2 cellular contexts compared by ENCODE assay signal in genomic region chr6:80356000-80356399, GRCh38.
TF ChIP-seq lines count a peak whose summit lies in the region.

No MANE protein-coding gene starts in this region.

TF ChIP-seq in GM23338, 12 proteins besides CTCF, POLR2A, EP300 and RAD21 (continued from another document):
- TF ChIP-seq ETS1 (IDR thresholded peaks at IDR 0.05) (no peak), POLR2AphosphoS5 (IDR thresholded peaks at IDR 0.05; ENCODE audit: low read depth) (no peak), EZH2 (IDR thresholded peaks at IDR 0.05; ENCODE audit: low read depth, unreplicated experiment) (no peak), ZNF114 (CRISPR knock-in tag; IDR thresholded peaks at IDR 0.05) (no peak), REST (IDR thresholded peaks at IDR 0.05; ENCODE audit: unreplicated experiment) (no peak)
- TF ChIP-seq, protein P1, sequence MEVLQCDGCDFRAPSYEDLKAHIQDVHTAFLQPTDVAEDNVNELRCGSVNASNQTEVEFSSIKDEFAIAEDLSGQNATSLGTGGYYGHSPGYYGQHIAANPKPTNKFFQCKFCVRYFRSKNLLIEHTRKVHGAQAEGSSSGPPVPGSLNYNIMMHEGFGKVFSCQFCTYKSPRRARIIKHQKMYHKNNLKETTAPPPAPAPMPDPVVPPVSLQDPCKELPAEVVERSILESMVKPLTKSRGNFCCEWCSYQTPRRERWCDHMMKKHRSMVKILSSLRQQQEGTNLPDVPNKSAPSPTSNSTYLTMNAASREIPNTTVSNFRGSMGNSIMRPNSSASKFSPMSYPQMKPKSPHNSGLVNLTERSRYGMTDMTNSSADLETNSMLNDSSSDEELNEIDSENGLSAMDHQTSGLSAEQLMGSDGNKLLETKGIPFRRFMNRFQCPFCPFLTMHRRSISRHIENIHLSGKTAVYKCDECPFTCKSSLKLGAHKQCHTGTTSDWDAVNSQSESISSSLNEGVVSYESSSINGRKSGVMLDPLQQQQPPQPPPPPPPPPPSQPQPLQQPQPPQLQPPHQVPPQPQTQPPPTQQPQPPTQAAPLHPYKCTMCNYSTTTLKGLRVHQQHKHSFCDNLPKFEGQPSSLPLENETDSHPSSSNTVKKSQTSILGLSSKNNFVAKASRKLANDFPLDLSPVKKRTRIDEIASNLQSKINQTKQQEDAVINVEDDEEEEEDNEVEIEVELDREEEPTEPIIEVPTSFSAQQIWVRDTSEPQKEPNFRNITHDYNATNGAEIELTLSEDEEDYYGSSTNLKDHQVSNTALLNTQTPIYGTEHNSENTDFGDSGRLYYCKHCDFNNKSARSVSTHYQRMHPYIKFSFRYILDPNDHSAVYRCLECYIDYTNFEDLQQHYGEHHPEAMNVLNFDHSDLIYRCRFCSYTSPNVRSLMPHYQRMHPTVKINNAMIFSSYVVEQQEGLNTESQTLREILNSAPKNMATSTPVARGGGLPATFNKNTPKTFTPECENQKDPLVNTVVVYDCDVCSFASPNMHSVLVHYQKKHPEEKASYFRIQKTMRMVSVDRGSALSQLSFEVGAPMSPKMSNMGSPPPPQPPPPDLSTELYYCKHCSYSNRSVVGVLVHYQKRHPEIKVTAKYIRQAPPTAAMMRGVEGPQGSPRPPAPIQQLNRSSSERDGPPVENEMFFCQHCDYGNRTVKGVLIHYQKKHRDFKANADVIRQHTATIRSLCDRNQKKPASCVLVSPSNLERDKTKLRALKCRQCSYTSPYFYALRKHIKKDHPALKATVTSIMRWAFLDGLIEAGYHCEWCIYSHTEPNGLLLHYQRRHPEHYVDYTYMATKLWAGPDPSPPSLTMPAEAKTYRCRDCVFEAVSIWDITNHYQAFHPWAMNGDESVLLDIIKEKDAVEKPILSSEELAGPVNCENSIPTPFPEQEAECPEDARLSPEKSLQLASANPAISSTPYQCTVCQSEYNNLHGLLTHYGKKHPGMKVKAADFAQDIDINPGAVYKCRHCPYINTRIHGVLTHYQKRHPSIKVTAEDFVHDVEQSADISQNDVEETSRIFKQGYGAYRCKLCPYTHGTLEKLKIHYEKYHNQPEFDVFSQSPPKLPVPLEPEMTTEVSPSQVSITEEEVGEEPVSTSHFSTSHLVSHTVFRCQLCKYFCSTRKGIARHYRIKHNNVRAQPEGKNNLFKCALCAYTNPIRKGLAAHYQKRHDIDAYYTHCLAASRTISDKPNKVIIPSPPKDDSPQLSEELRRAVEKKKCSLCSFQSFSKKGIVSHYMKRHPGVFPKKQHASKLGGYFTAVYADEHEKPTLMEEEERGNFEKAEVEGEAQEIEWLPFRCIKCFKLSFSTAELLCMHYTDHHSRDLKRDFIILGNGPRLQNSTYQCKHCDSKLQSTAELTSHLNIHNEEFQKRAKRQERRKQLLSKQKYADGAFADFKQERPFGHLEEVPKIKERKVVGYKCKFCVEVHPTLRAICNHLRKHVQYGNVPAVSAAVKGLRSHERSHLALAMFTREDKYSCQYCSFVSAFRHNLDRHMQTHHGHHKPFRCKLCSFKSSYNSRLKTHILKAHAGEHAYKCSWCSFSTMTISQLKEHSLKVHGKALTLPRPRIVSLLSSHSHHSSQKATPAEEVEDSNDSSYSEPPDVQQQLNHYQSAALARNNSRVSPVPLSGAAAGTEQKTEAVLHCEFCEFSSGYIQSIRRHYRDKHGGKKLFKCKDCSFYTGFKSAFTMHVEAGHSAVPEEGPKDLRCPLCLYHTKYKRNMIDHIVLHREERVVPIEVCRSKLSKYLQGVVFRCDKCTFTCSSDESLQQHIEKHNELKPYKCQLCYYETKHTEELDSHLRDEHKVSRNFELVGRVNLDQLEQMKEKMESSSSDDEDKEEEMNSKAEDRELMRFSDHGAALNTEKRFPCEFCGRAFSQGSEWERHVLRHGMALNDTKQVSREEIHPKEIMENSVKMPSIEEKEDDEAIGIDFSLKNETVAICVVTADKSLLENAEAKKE (CRISPR knock-in tag; IDR thresholded peaks at IDR 0.05) = no peak
TF ChIP-seq in GM23338: peak in this region for 0.

TF ChIP-seq in WTC11, 78 proteins besides CTCF, POLR2A, EP300 and RAD21 (continued from another document):
- TF ChIP-seq ARID4B (CRISPR knock-in tag; IDR thresholded peaks at IDR 0.05; ENCODE audit: borderline replicate concordance) (no peak), ZNF423 (CRISPR knock-in tag; IDR thresholded peaks at IDR 0.05) (no peak), NR2C2 (CRISPR knock-in tag; IDR thresholded peaks at IDR 0.05) (no peak), ZNF396 (CRISPR knock-in tag; IDR thresholded peaks at IDR 0.05; ENCODE audit: borderline replicate concordance) (no peak), EMX1 (CRISPR knock-in tag; IDR thresholded peaks at IDR 0.05) (no peak)
